ENCODE assay signal across 24 cellular contexts in genomic region chr7:158583810-158584209, GRCh38. TPM values are rescaled to one million over a fixed set of nuclear protein-coding genes. Genes with fewer than 3 reads are reported as not detected.
"Had no signal": no experiment of that assay in that cellular context is flagged by ENCODE, and none has a peak within 500 bp of the region (broad histone marks: within the 10 kb centered on the region; RNA-seq: fewer than 3 reads in every experiment).

No MANE protein-coding gene starts in this region.

- H3K4me3 ChIP-seq: heart left ventricle, hepatocyte, lung, mucosa of descending colon, neural progenitor cell, prostate gland, right atrium auricular region, sigmoid colon, testis, tibial artery had no signal

- H3K79me2 ChIP-seq: hepatocyte had no signal

- H3K36me3 ChIP-seq: heart left ventricle, neural progenitor cell, prostate gland, right atrium auricular region, sigmoid colon, tibial artery had no signal

- H3K27ac Mint-ChIP-seq: effector memory CD8-positive, alpha-beta T cell; memory B cell; naive B cell; natural killer cell treated with Interleukin-12 subunit alpha and Interleukin-12 subunit beta and Interleukin-15 and Interleukin-18, amount 100 ng/mL, for 72 hours; neural progenitor cell; stimulated activated effector memory CD8-positive, alpha-beta T cell treated with anti-CD3 and anti-CD28 coated beads, Interleukin-12 subunit alpha, Interleukin-12 subunit beta, amount 100 ng/mL, for 72 hours; type B pancreatic cell had no signal

- H3K4me3 Mint-ChIP-seq: effector memory CD8-positive, alpha-beta T cell; memory B cell; natural killer cell treated with Interleukin-12 subunit alpha and Interleukin-12 subunit beta and Interleukin-15 and Interleukin-18, amount 100 ng/mL, for 72 hours; neural progenitor cell; stimulated activated effector memory CD8-positive, alpha-beta T cell treated with anti-CD3 and anti-CD28 coated beads, Interleukin-12 subunit alpha, Interleukin-12 subunit beta, amount 100 ng/mL, for 72 hours had no signal

- H2AFZ ChIP-seq: hepatocyte, neural progenitor cell had no signal

- H3K9ac ChIP-seq: neural progenitor cell had no signal

- H3K4me1 ChIP-seq: prostate gland had no signal

- DNase-seq: cortex of kidney; effector memory CD8-positive, alpha-beta T cell; heart left ventricle; kidney; mucosa of descending colon; naive B cell; stimulated activated CD4-positive, alpha-beta T cell treated with anti-CD3 and anti-CD28 coated beads, Interleukin-2, amount 100 ng/mL, for 24 hours; stimulated activated CD4-positive, alpha-beta T cell treated with anti-CD3 and anti-CD28 coated beads, Interleukin-4, amount 100 ng/mL, for 24 hours; stimulated activated naive CD4-positive, alpha-beta T cell treated with Interleukin-2 at 50 U/mL for 16 hours; substantia nigra; testis; tibial artery had no signal

- H3K27me3 ChIP-seq: testis had no signal

- H3K4me2 ChIP-seq: hepatocyte, neural progenitor cell had no signal

- ATAC-seq: effector memory CD8-positive, alpha-beta T cell; heart left ventricle; left lobe of liver; mucosa of descending colon; natural killer cell treated with Interleukin-12 subunit alpha and Interleukin-12 subunit beta and Interleukin-15 and Interleukin-18, amount 100 ng/mL, for 72 hours; stimulated activated effector memory CD8-positive, alpha-beta T cell treated with anti-CD3 and anti-CD28 coated beads, Interleukin-12 subunit alpha, Interleukin-12 subunit beta, amount 100 ng/mL, for 72 hours had no signal

- H3K9me3 Mint-ChIP-seq: effector memory CD8-positive, alpha-beta T cell; type B pancreatic cell had no signal

- H3K36me3 Mint-ChIP-seq: neural progenitor cell, type B pancreatic cell had no signal

- H3K9me3 ChIP-seq: prostate gland, testis had no signal

- H3K27ac ChIP-seq: heart left ventricle, hepatocyte, neural progenitor cell, prostate gland, right atrium auricular region, sigmoid colon, testis, tibial artery had no signal

RNA-seq across cellular contexts. Expression of gene PTPRN2, which starts 3.8 kb away (rescaled TPM):
- total RNA-seq: fibroblast of villous mesenchyme had no signal
